30 cellular contexts compared by ENCODE assay signal in genomic region chr6:78322068-78322845, GRCh38.
"Had no signal": no experiment of that assay in that cellular context is flagged by ENCODE, and none has a peak within 500 bp of the region (broad histone marks: within the 10 kb centered on the region; RNA-seq: fewer than 3 reads in every experiment).

No MANE protein-coding gene starts in this region.

- ATAC-seq: activated CD4-positive, alpha-beta T cell treated with anti-CD3 and anti-CD28 coated beads for 36 hours; activated CD4-positive, CD25-positive, alpha-beta regulatory T cell treated with anti-CD3 and anti-CD28 coated beads, Interleukin-2, amount 50 U/mL, for 24 hours; activated CD8-positive, alpha-beta memory T cell treated with anti-CD3 and anti-CD28 coated beads, Interleukin-2, amount 10 ng/mL, durations not matched to agents 7 days and 5 days; activated CD8-positive, alpha-beta T cell treated with anti-CD3 and anti-CD28 coated beads, Interleukin-2, amount 10 ng/mL, durations not matched to agents 7 days and 5 days; activated naive CD8-positive, alpha-beta T cell treated with anti-CD3 and anti-CD28 coated beads, Interleukin-2, amount 50 U/mL, for 24 hours; WTC11 had no signal

- H3K4me3 ChIP-seq: ascending aorta, cardiac muscle cell had no signal

- DNase-seq: activated CD4-positive, alpha-beta memory T cell treated with anti-CD3 and anti-CD28 coated beads, Interleukin-2, amount 10 ng/mL, durations not matched to agents 7 days and 5 days; activated CD4-positive, alpha-beta T cell treated with anti-CD3 and anti-CD28 coated beads for 1 hour; activated CD4-positive, alpha-beta T cell treated with anti-CD3 and anti-CD28 coated beads for 36 hours; activated CD4-positive, alpha-beta T cell treated with anti-CD3 and anti-CD28 coated beads for 48 hours; activated CD4-positive, alpha-beta T cell treated with anti-CD3 and anti-CD28 coated beads, Interleukin-2, amount 10 ng/mL, durations not matched to agents 7 days and 5 days; activated CD4-positive, alpha-beta T cell treated with anti-CD3 and anti-CD28 coated beads, Interleukin-2, amount 50 U/mL, for 48 hours; activated CD4-positive, CD25-positive, alpha-beta regulatory T cell; activated CD8-positive, alpha-beta memory T cell treated with anti-CD3 and anti-CD28 coated beads for 24 hours; activated CD8-positive, alpha-beta memory T cell treated with anti-CD3 and anti-CD28 coated beads, Interleukin-2, amount 10 ng/mL, durations not matched to agents 7 days and 5 days; activated CD8-positive, alpha-beta memory T cell treated with anti-CD3 and anti-CD28 coated beads, Interleukin-2, amount 50 U/mL, for 48 hours; activated CD8-positive, alpha-beta T cell treated with anti-CD3 and anti-CD28 coated beads, Interleukin-2, amount 10 ng/mL, durations not matched to agents 7 days and 5 days; activated effector memory CD4-positive, alpha-beta T cell treated with Interleukin-2 at 50 U/mL for 16 hours; activated gamma-delta T cell; activated naive CD4-positive, alpha-beta T cell treated with anti-CD3 and anti-CD28 coated beads, Interleukin-2, amount 10 ng/mL, durations not matched to agents 7 days and 5 days; activated naive CD4-positive, alpha-beta T cell treated with Interleukin-2 at 50 U/mL for 16 hours; activated naive CD8-positive, alpha-beta T cell treated with anti-CD3 and anti-CD28 coated beads, Interleukin-2, amount 10 ng/mL, durations not matched to agents 7 days and 5 days; activated naive CD8-positive, alpha-beta T cell treated with anti-CD3 and anti-CD28 coated beads, Interleukin-2, amount 50 U/mL, for 24 hours; activated T-cell treated with anti-CD3 and anti-CD28 coated beads, Interleukin-2, amount 50 U/mL, for 24 hours; activated T-cell treated with anti-CD3 and anti-CD28 coated beads, Interleukin-2, amount 50 U/mL, for 48 hours; amygdala; anterior cingulate cortex; caudate nucleus; cerebellar nuclear complex; T-helper 2 cell; T-helper 9 cell; WERI-Rb-1 had no signal
